8 cellular contexts compared by ENCODE assay signal in genomic region chr17:9499041-9499440, GRCh38.
"Had no signal": no experiment of that assay in that cellular context is flagged by ENCODE, and none has a peak within 500 bp of the region (broad histone marks: within the 10 kb centered on the region; RNA-seq: fewer than 3 reads in every experiment).

No MANE protein-coding gene starts in this region.

- FAIRE-seq: H54, HepG2 had no signal

- H3K4me3 ChIP-seq: GM23248 had no signal

- H3K9ac ChIP-seq: GM23248 had no signal

- DNase-seq: GM23248, GOT3, H9, HCEC 1CT, KBM-7 had no signal

- H2AFZ ChIP-seq: GM23248 had no signal

- H3K9me3 Mint-ChIP-seq: H9, IgD-negative memory B cell had no signal

- H3K4me1 Mint-ChIP-seq: H9, IgD-negative memory B cell had no signal

- H3K4me3 Mint-ChIP-seq: H9, IgD-negative memory B cell had no signal

- H3K27me3 Mint-ChIP-seq: IgD-negative memory B cell had no signal

- H3K27ac ChIP-seq: GM23248 had no signal

- ATAC-seq: HepG2 had no signal
